ENCODE assay signal across 15 cellular contexts in the genomic region with DNA sequence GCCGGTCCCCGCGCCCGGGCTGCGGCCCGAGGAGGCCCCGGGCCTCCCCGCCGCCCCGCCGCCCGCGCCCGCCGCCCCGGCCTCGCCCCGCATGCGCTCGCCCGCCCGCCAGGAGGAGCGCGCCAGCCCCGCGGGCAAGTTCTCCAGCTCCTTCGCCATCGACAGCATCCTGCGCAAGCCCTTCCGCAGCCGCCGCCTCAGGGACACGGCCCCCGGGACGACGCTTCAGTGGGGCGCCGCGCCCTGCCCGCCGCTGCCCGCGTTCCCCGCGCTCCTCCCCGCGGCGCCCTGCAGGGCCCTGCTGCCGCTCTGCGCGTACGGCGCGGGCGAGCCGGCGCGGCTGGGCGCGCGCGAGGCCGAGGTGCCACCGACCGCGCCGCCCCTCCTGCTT. TPM values are rescaled to one million over a fixed set of nuclear protein-coding genes. Genes with fewer than 3 reads are reported as not detected.
DNase-seq lines count a peak whose midpoint lies in the region; ATAC-seq and TF ChIP-seq lines count a peak whose summit lies in the region.
"Had no signal": no experiment of that assay in that cellular context is flagged by ENCODE, and none has a peak within 500 bp of the region (broad histone marks: within the 10 kb centered on the region; RNA-seq: fewer than 3 reads in every experiment).

No MANE protein-coding gene starts in this region.

- peaks cover 20% of the 10 kb centered on the region for H3K4me1 Mint-ChIP-seq in activated naive CD8-positive, alpha-beta T cell treated with anti-CD3 and anti-CD28 coated beads for 36 hours
- H3K4me1 Mint-ChIP-seq in activated naive CD8-positive, alpha-beta T cell treated with anti-CD3 and anti-CD28 coated beads, Interleukin-2, amount 50 U/mL, for 24 hours, result peaks cover 31% of the 10 kb centered on the region
- peaks cover 28% of the 10 kb centered on the region for H3K4me1 Mint-ChIP-seq in activated naive CD4-positive, alpha-beta T cell treated with anti-CD3 and anti-CD28 coated beads for 36 hours (ENCODE audit: low read depth)

- H3K4me2 ChIP-seq in mammary epithelial cell (ENCODE audit: insufficient read depth, low read depth, low read length), result peak overlapping the region; percentile 99

- BruUV-seq in mammary epithelial cell (replicated peaks; lab: Mats Ljungman, UMichigan), result no TSS peak

- peak overlapping the region; percentile 73 for H2AFZ ChIP-seq in mammary epithelial cell (ENCODE audit: low read depth, low read length)

- ATAC-seq in activated naive CD8-positive, alpha-beta T cell treated with anti-CD3 and anti-CD28 coated beads, Interleukin-2, amount 50 U/mL, for 24 hours, result no peak

- H3K27me3 ChIP-seq in mammary epithelial cell (ENCODE audit: insufficient read depth, low read length), result no peaks in the 10 kb centered on the region

- dilution Hi-C loops in mammary epithelial cell (cut with HindIII; ENCODE audit: low sequenced_read_pairs), result no loop called here

- no peaks in the 10 kb centered on the region for H3K36me3 Mint-ChIP-seq in activated naive CD8-positive, alpha-beta T cell treated with anti-CD3 and anti-CD28 coated beads for 36 hours
- peaks cover 2% of the 10 kb centered on the region for H3K36me3 Mint-ChIP-seq in activated naive CD8-positive, alpha-beta T cell treated with anti-CD3 and anti-CD28 coated beads, Interleukin-2, amount 50 U/mL, for 24 hours (ENCODE audit: low read depth)
- no peaks in the 10 kb centered on the region for H3K36me3 Mint-ChIP-seq in activated naive CD4-positive, alpha-beta T cell treated with anti-CD3 and anti-CD28 coated beads for 36 hours (ENCODE audit: low read depth)

- H3K9me3 ChIP-seq in mammary epithelial cell (replicated peaks; ENCODE audit: insufficient read depth, low read length), result no peaks in the 10 kb centered on the region

- TF ChIP-seq CTCF in mammary epithelial cell (conservative IDR thresholded peaks at IDR 0.05 in 1 of 2, IDR thresholded peaks at IDR 0.05 in 1 of 2; ENCODE audit: extremely low read depth in 1 of 2, insufficient read depth in 1 of 2, low read depth in 1 of 2, low read length in 2 of 2), result no peak

- H4K20me1 ChIP-seq in mammary epithelial cell (ENCODE audit: insufficient read depth, low read length), result no peaks in the 10 kb centered on the region

- intact Hi-C loops in mammary epithelial cell (cut with micrococcal nuclease), result no loop called here
- intact Hi-C loops in activated naive CD4-positive, alpha-beta T cell treated with anti-CD3 and anti-CD28 coated beads for 36 hours (cut with micrococcal nuclease), result loop anchor here (10.0 kb wide), 1 partner anchor 919 kb away; a partner anchor contains a TSS

- no peaks in the 10 kb centered on the region for H3K36me3 ChIP-seq in mammary epithelial cell (ENCODE audit: insufficient read depth, low read length)
- no peaks in the 10 kb centered on the region for H3K36me3 ChIP-seq in urinary bladder (ENCODE audit: insufficient read depth)

- no CpG with 5 or more reads among the region's 67 CpGs for WGBS in mammary epithelial cell (ENCODE audit: low coverage, missing lambda C conversion rate)
- WGBS in urinary bladder, result 2% methylated on average over 67 of the region's 67 CpGs

- in situ Hi-C loops in mammary epithelial cell (cut with MboI; ENCODE audit: low sequenced_read_pairs in 2 of 2), result no loop called here

- H3K27me3 Mint-ChIP-seq in activated naive CD8-positive, alpha-beta T cell treated with anti-CD3 and anti-CD28 coated beads for 36 hours, result peaks cover 75% of the 10 kb centered on the region
- peaks cover 62% of the 10 kb centered on the region for H3K27me3 Mint-ChIP-seq in activated naive CD8-positive, alpha-beta T cell treated with anti-CD3 and anti-CD28 coated beads, Interleukin-2, amount 50 U/mL, for 24 hours
- H3K27me3 Mint-ChIP-seq in activated naive CD4-positive, alpha-beta T cell treated with anti-CD3 and anti-CD28 coated beads for 36 hours (ENCODE audit: low read depth), result peaks cover 59% of the 10 kb centered on the region

- H3K9ac ChIP-seq in mammary epithelial cell (ENCODE audit: insufficient read depth, low read length), result no peak overlapping the region

- no peak overlapping the region for H3K4me3 Mint-ChIP-seq in activated naive CD8-positive, alpha-beta T cell treated with anti-CD3 and anti-CD28 coated beads for 36 hours
- no peak overlapping the region for H3K4me3 Mint-ChIP-seq in activated naive CD8-positive, alpha-beta T cell treated with anti-CD3 and anti-CD28 coated beads, Interleukin-2, amount 50 U/mL, for 24 hours
- no peak overlapping the region for H3K4me3 Mint-ChIP-seq in activated naive CD4-positive, alpha-beta T cell treated with anti-CD3 and anti-CD28 coated beads for 36 hours
- H3K4me3 Mint-ChIP-seq: activated naive CD4-positive, alpha-beta T cell treated with anti-CD3 and anti-CD28 coated beads, Interleukin-2, amount 10 ng/mL, durations not matched to agents 7 days and 5 days had no signal

- H3K27ac ChIP-seq in mammary epithelial cell (ENCODE audit: insufficient read depth, low read depth, low read length) (no peak overlapping the region), urinary bladder (ENCODE audit: low read depth) (peak overlapping the region; percentile 81)

- CTCF ChIA-PET in mammary epithelial cell (lab: Charles Lee; ENCODE audit: low non-redundant PET), result no interaction called here
- CTCF ChIA-PET in activated naive CD4-positive, alpha-beta T cell treated with anti-CD3 and anti-CD28 coated beads for 36 hours (lab: Charles Lee), result no interaction called here

- DNase-seq in activated naive CD8-positive, alpha-beta T cell treated with anti-CD3 and anti-CD28 coated beads for 36 hours, result peak; percentile 10
- no peak for DNase-seq in activated naive CD8-positive, alpha-beta T cell treated with anti-CD3 and anti-CD28 coated beads, Interleukin-2, amount 50 U/mL, for 24 hours
- DNase-seq in mammary epithelial cell, result no peak
- peak; percentile 25 for DNase-seq in iPS-NIHi7 (ENCODE audit: extremely low spot score)
- DNase-seq in UCSD-AML1 (lab: John Stamatoyannopoulos, UW; ENCODE audit: unreplicated experiment), result no peak
- DNase-seq in activated CD4-positive, alpha-beta T cell treated with anti-CD3 and anti-CD28 coated beads, Interleukin-2, amount 50 U/mL, for 1 hour, result no peak
- no peak for DNase-seq in activated naive CD4-positive, alpha-beta T cell treated with anti-CD3 and anti-CD28 coated beads for 36 hours
- DNase-seq: activated CD8-positive, alpha-beta memory T cell treated with anti-CD3 and anti-CD28 coated beads for 24 hours; DMS79 treated with DMSO at 0.1 percent for 48 hours; head of caudate nucleus; NCI-H2107; T-helper 1 cell had no signal

- H3K79me2 ChIP-seq in mammary epithelial cell (ENCODE audit: insufficient read depth, low read length), result peaks cover 5% of the 10 kb centered on the region

- no peak overlapping the region for H3K27ac Mint-ChIP-seq in activated naive CD8-positive, alpha-beta T cell treated with anti-CD3 and anti-CD28 coated beads for 36 hours
- no peak overlapping the region for H3K27ac Mint-ChIP-seq in activated naive CD8-positive, alpha-beta T cell treated with anti-CD3 and anti-CD28 coated beads, Interleukin-2, amount 50 U/mL, for 24 hours
- no peak overlapping the region for H3K27ac Mint-ChIP-seq in activated naive CD4-positive, alpha-beta T cell treated with anti-CD3 and anti-CD28 coated beads for 36 hours

- H3K4me3 ChIP-seq in mammary epithelial cell (replicated peaks in 1 of 3; ENCODE audit: insufficient read depth in 1 of 3, low read depth in 2 of 3, low read length in 3 of 3) (peak overlapping the region in 2 of 3 experiments; percentile 65 to 74), urinary bladder (ENCODE audit: low read depth, low read length) (peak overlapping the region; percentile 67)

- H3K4me1 ChIP-seq in mammary epithelial cell (ENCODE audit: insufficient read depth, low read length), result peaks cover 35% of the 10 kb centered on the region
- H3K4me1 ChIP-seq in urinary bladder (ENCODE audit: insufficient read depth), result peaks cover 2% of the 10 kb centered on the region

- H3K9me3 Mint-ChIP-seq in activated naive CD8-positive, alpha-beta T cell treated with anti-CD3 and anti-CD28 coated beads for 36 hours, result no peaks in the 10 kb centered on the region
- H3K9me3 Mint-ChIP-seq in activated naive CD8-positive, alpha-beta T cell treated with anti-CD3 and anti-CD28 coated beads, Interleukin-2, amount 50 U/mL, for 24 hours, result no peaks in the 10 kb centered on the region
- H3K9me3 Mint-ChIP-seq in activated naive CD4-positive, alpha-beta T cell treated with anti-CD3 and anti-CD28 coated beads for 36 hours, result no peaks in the 10 kb centered on the region

RNA-seq across cellular contexts. Expression of a gene that starts 1.5 kb away (rescaled TPM):
- not detected for total RNA-seq in activated naive CD8-positive, alpha-beta T cell treated with anti-CD3 and anti-CD28 coated beads for 36 hours
- total RNA-seq in mammary epithelial cell (under 1 TPM in 1 of 2 donors, not detected in 1; 0.92 TPM), urinary bladder (10.8 TPM)
- polyA plus RNA-seq in mammary epithelial cell (3.4 TPM), urinary bladder (9.0 TPM)
- polyA minus RNA-seq in mammary epithelial cell, result 1.8 TPM
- total RNA-seq in activated naive CD4-positive, alpha-beta T cell treated with anti-CD3 and anti-CD28 coated beads for 36 hours, result not detected
- total RNA-seq: dermis blood vessel endothelial cell had no signal

Comparison
In these comparisons a context has a peak if more than half of its experiments do, and no peak if none do; other contexts are left out.
1. DNase-seq: peak in activated naive CD8-positive, alpha-beta T cell treated with anti-CD3 and anti-CD28 coated beads for 36 hours (single experiment) and iPS-NIHi7 (single experiment); none in activated naive CD8-positive, alpha-beta T cell treated with anti-CD3 and anti-CD28 coated beads, Interleukin-2, amount 50 U/mL, for 24 hours (single experiment), mammary epithelial cell (single experiment), UCSD-AML1 (single experiment), activated CD4-positive, alpha-beta T cell treated with anti-CD3 and anti-CD28 coated beads, Interleukin-2, amount 50 U/mL, for 1 hour (single experiment) and activated naive CD4-positive, alpha-beta T cell treated with anti-CD3 and anti-CD28 coated beads for 36 hours (single experiment).